In the genomic region with DNA sequence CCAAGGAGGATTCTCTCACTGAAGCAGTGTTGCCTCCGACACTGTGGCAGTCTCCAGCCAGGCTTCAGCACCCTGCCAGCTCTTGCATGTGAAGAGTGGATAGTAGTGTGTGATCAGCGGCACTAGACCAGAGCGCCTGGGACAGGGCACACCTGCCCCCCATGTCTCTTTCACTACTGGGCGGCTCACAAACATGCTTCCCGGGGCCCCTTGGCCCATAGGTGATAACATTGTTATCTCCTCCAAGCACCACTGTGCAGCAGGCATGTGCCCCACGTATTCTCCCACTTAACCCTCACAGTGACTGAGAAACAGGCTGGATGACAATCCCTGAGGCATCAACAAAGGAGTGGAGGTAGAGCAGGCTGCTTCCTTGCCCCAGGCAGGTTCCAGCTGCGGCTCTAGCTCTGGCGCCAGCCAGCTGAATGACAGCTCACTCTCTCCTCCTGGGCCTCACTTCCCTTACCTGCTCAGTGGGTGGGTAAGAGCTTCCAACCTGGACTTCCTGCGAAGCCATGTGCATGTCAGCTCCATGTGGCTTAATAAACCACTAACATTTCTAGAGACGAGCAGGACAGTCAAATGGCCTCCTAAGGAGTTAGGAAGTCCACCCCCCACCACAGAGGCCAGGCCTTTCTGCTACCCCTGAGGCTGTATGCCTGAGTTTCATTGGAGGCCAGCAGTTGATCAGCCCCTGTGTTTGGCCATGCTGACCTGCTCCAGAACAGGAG, we compare ENCODE assay signal across 9 cellular contexts. TPM values are rescaled to one million over a fixed set of nuclear protein-coding genes. Genes with fewer than 3 reads are reported as not detected.
DNase-seq lines count a peak whose midpoint lies in the region; ATAC-seq, FAIRE-seq and TF ChIP-seq lines count a peak whose summit lies in the region.
"Had no signal": no experiment of that assay in that cellular context is flagged by ENCODE, and none has a peak within 500 bp of the region (broad histone marks: within the 10 kb centered on the region; RNA-seq: fewer than 3 reads in every experiment).

No MANE protein-coding gene starts in this region.

- H3K27ac Mint-ChIP-seq in activated naive CD4-positive, alpha-beta T cell treated with anti-CD3 and anti-CD28 coated beads for 36 hours = peak overlapping the region; percentile 99
- no peak overlapping the region for H3K27ac Mint-ChIP-seq in nephron progenitor cell

- no peak overlapping the region for H2AFZ ChIP-seq in keratinocyte (ENCODE audit: control insufficient read depth, low read length)

- H3K4me3 ChIP-seq in keratinocyte (ENCODE audit: control insufficient read depth in 2 of 3, extremely low read depth in 1 of 3, insufficient read depth in 2 of 3, low read depth in 1 of 3, low read length in 3 of 3) (no peak overlapping the region), thyroid gland (replicated peaks in 1 of 3) (no peak overlapping the region)

- peaks cover 8% of the 10 kb centered on the region for H3K36me3 Mint-ChIP-seq in activated naive CD4-positive, alpha-beta T cell treated with anti-CD3 and anti-CD28 coated beads for 36 hours (ENCODE audit: low read depth)
- H3K36me3 Mint-ChIP-seq in nephron progenitor cell (ENCODE audit: low read depth) = peaks cover 8% of the 10 kb centered on the region

- H3K4me3 Mint-ChIP-seq in activated naive CD4-positive, alpha-beta T cell treated with anti-CD3 and anti-CD28 coated beads for 36 hours = peak overlapping the region; percentile 74
- no peak overlapping the region for H3K4me3 Mint-ChIP-seq in nephron progenitor cell

- peaks cover 80% of the 10 kb centered on the region for H3K79me2 ChIP-seq in keratinocyte (ENCODE audit: control insufficient read depth, insufficient read depth, low read length)

- TF ChIP-seq CTCF in keratinocyte (optimal IDR thresholded peaks at IDR 0.05 in 1 of 3, IDR thresholded peaks at IDR 0.05 in 1 of 3, conservative IDR thresholded peaks at IDR 0.05 in 1 of 3; ENCODE audit: extremely low read depth in 1 of 3, insufficient read depth in 2 of 3, low read length in 3 of 3) (no peak), thyroid gland (IDR thresholded peaks at IDR 0.05) (no peak), nephron progenitor cell (IDR thresholded peaks at IDR 0.05) (no peak)

- TF ChIP-seq POLR2A in thyroid gland (IDR thresholded peaks at IDR 0.05) = peak in 1 of 2 donors; percentile 70

- H3K27me3 Mint-ChIP-seq in activated naive CD4-positive, alpha-beta T cell treated with anti-CD3 and anti-CD28 coated beads for 36 hours (ENCODE audit: low read depth) = no peaks in the 10 kb centered on the region
- H3K27me3 Mint-ChIP-seq in nephron progenitor cell (ENCODE audit: low read depth, poor library complexity) = no peaks in the 10 kb centered on the region

- H3K27me3 ChIP-seq in keratinocyte (ENCODE audit: control insufficient read depth, extremely low read depth, insufficient read depth, low read length) (no peaks in the 10 kb centered on the region), thyroid gland (no peaks in the 10 kb centered on the region)

- no peak for ATAC-seq in HG03571 (IDR thresholded peaks at IDR 0.05; ENCODE audit: unreplicated experiment)

- H3K27ac ChIP-seq in keratinocyte (ENCODE audit: control insufficient read depth, insufficient read depth, low read length) = peak overlapping the region; percentile 53
- peak overlapping the region; percentile 96 to 100 (median 97) for H3K27ac ChIP-seq in thyroid gland

- peak; percentile 80 for DNase-seq in activated CD8-positive, alpha-beta memory T cell treated with anti-CD3 and anti-CD28 coated beads for 24 hours
- DNase-seq in activated CD8-positive, alpha-beta memory T cell treated with anti-CD3 and anti-CD28 coated beads, Interleukin-2, amount 50 U/mL, for 48 hours = no peak
- peak; percentile 69 for DNase-seq in activated naive CD4-positive, alpha-beta T cell treated with anti-CD3 and anti-CD28 coated beads for 36 hours
- DNase-seq in keratinocyte (ENCODE audit: low read depth, low spot score) = peak; percentile 94
- DNase-seq in thyroid gland = peak; percentile 84 to 87
- DNase-seq in NCI-H82 (lab: John Stamatoyannopoulos, UW) = no peak
- no peak for DNase-seq in nephron progenitor cell

- peak overlapping the region; percentile 57 for H3K9ac ChIP-seq in keratinocyte (ENCODE audit: control insufficient read depth, extremely low read depth, insufficient read depth, low read length)

- peaks cover 97% of the 10 kb centered on the region for H3K4me1 Mint-ChIP-seq in activated naive CD4-positive, alpha-beta T cell treated with anti-CD3 and anti-CD28 coated beads for 36 hours (ENCODE audit: low read depth)
- peaks cover 73% of the 10 kb centered on the region for H3K4me1 Mint-ChIP-seq in nephron progenitor cell

- dilution Hi-C loops in keratinocyte (cut with MboI; ENCODE audit: extremely low pct_ligation_motif_present, low sequenced_read_pairs) = no loop called here

- H3K36me3 ChIP-seq in keratinocyte (ENCODE audit: control insufficient read depth in 2 of 2, extremely low read depth in 1 of 2, insufficient read depth in 2 of 2, low read length in 2 of 2) = no peaks in the 10 kb centered on the region
- no peaks in the 10 kb centered on the region for H3K36me3 ChIP-seq in thyroid gland

- intact Hi-C loops in activated naive CD4-positive, alpha-beta T cell treated with anti-CD3 and anti-CD28 coated beads for 36 hours (cut with micrococcal nuclease) = loop anchor here (1.0 to 5.0 kb wide), 5 partner anchors 28 to 148 kb away; no protein-coding TSS in a partner anchor
- intact Hi-C loops in thyroid gland (cut with DNase I) = loop anchor here (5.0 kb wide), 1 partner anchor 37 kb away; a partner anchor contains a TSS

- peaks cover 6% of the 10 kb centered on the region for H3K9me1 ChIP-seq in keratinocyte (ENCODE audit: control insufficient read depth, extremely low read depth, insufficient read depth, low read length)

- H3K9me3 Mint-ChIP-seq in activated naive CD4-positive, alpha-beta T cell treated with anti-CD3 and anti-CD28 coated beads for 36 hours = peaks cover 2% of the 10 kb centered on the region
- peaks cover 9% of the 10 kb centered on the region for H3K9me3 Mint-ChIP-seq in nephron progenitor cell

- H3K4me2 ChIP-seq in keratinocyte (ENCODE audit: control insufficient read depth, extremely low read depth, insufficient read depth, low read depth, low read length) = peak overlapping the region; percentile 2

- H3K9me3 ChIP-seq in keratinocyte (ENCODE audit: control insufficient read depth, low read depth, low read length) = no peaks in the 10 kb centered on the region
- no peaks in the 10 kb centered on the region for H3K9me3 ChIP-seq in thyroid gland
- H3K9me3 ChIP-seq: Caco-2 had no signal

- H4K20me1 ChIP-seq in keratinocyte (ENCODE audit: control insufficient read depth, extremely low read depth, insufficient read depth, low read length) = peaks cover 2% of the 10 kb centered on the region

- 50 to 54% methylated on average over 5 to 10 of the region's 10 CpGs for WGBS in thyroid gland, 2 donors

- FAIRE-seq in keratinocyte (lab: Jason Lieb, UNC) = peak; percentile 94

- H3K4me1 ChIP-seq in keratinocyte (ENCODE audit: control insufficient read depth, extremely low read depth, insufficient read depth, low read length) (peaks cover 72% of the 10 kb centered on the region), thyroid gland (peaks cover 90 to 94% of the 10 kb centered on the region in 2 donors)

- CTCF ChIA-PET in activated naive CD4-positive, alpha-beta T cell treated with anti-CD3 and anti-CD28 coated beads for 36 hours (lab: Charles Lee) = interaction anchor here (0.8 to 11.3 kb wide), 14 partner anchors 9 to 149 kb away, joined by 3 to 165 read pairs (median 5); a partner anchor contains a TSS

RNA-seq across cellular contexts. Expression of a gene that starts 37.8 kb away (rescaled TPM):
- total RNA-seq in activated naive CD4-positive, alpha-beta T cell treated with anti-CD3 and anti-CD28 coated beads for 36 hours = 100 to 1,000 TPM; 115 to 121 TPM
- polyA plus RNA-seq in keratinocyte = 42.4 to 66.7 TPM (median 59.8 TPM) in 3 replicates
- 25.8 TPM for polyA plus RNA-seq in keratinocyte (2011; ENCODE audit: low read depth)
- polyA plus RNA-seq in keratinocyte (2011; cell fraction: cytosol; rRNA removed) = 44.4 and 68.0 TPM in 2 replicates
- polyA plus RNA-seq in keratinocyte (2011; cell fraction: nucleus; rRNA removed) = 107 and 118 TPM in 2 replicates
- polyA plus RNA-seq in keratinocyte (2012; ENCODE audit: low replicate concordance) = 58.5 and 59.0 TPM in 2 replicates
- polyA minus RNA-seq in keratinocyte = 52.2 to 63.3 TPM (median 62.0 TPM) in 3 replicates
- 49.5 TPM for polyA minus RNA-seq in keratinocyte (2011; cell fraction: cytosol; rRNA and poly(A)+ RNA removed)
- polyA minus RNA-seq in keratinocyte (2011; cell fraction: nucleus; rRNA and poly(A)+ RNA removed) = 45.8 and 58.6 TPM in 2 replicates
- 100 to 1,000 TPM in 2 of 4 donors, 10 to 100 TPM in 2; 84.0 to 117 (median 97.6) TPM for total RNA-seq in thyroid gland

Comparison
In these comparisons a context has a peak if more than half of its experiments do, and no peak if none do; other contexts are left out.
1. DNase-seq: peak in activated CD8-positive, alpha-beta memory T cell treated with anti-CD3 and anti-CD28 coated beads for 24 hours (single experiment), activated naive CD4-positive, alpha-beta T cell treated with anti-CD3 and anti-CD28 coated beads for 36 hours (single experiment), keratinocyte (single experiment) and thyroid gland (2 of 2); none in activated CD8-positive, alpha-beta memory T cell treated with anti-CD3 and anti-CD28 coated beads, Interleukin-2, amount 50 U/mL, for 48 hours (single experiment), NCI-H82 (single experiment) and nephron progenitor cell (single experiment).